In genomic region chr3:188178293-188178950, GRCh38 we compare ENCODE assay signal across 10 cellular contexts. TPM values are rescaled to one million over a fixed set of nuclear protein-coding genes. Genes with fewer than 3 reads are reported as not detected.
A peak's percentile ranks its signal among the peaks of the same experiment; 100 is the strongest.
DNase-seq lines count a peak whose midpoint lies in the region; ATAC-seq and TF ChIP-seq lines count a peak whose summit lies in the region.
"Had no signal": no experiment of that assay in that cellular context is flagged by ENCODE, and none has a peak within 500 bp of the region (broad histone marks: within the 10 kb centered on the region; RNA-seq: fewer than 3 reads in every experiment).

No MANE protein-coding gene starts in this region.

- ATAC-seq in heart left ventricle (no peak), Right ventricle myocardium superior (ENCODE audit: poor library complexity) (no peak), GM21529 (IDR thresholded peaks at IDR 0.05; ENCODE audit: unreplicated experiment) (no peak)

- peaks cover 18% of the 10 kb centered on the region for H3K36me3 Mint-ChIP-seq in nephron (ENCODE audit: low read depth)

- no peak overlapping the region for H3K4me3 Mint-ChIP-seq in nephron

- no peaks in the 10 kb centered on the region for H3K27me3 ChIP-seq in heart left ventricle
- H3K27me3 ChIP-seq in breast epithelium: no peaks in the 10 kb centered on the region
- H3K27me3 ChIP-seq: spleen had no signal

- no peaks in the 10 kb centered on the region for H3K27me3 Mint-ChIP-seq in nephron (ENCODE audit: low read depth)

- peaks cover 0 to 27% (median 8%) of the 10 kb centered on the region in 9 donors for H3K36me3 ChIP-seq in heart left ventricle
- no peaks in the 10 kb centered on the region for H3K36me3 ChIP-seq in breast epithelium
- no peaks in the 10 kb centered on the region for H3K36me3 ChIP-seq in urinary bladder (ENCODE audit: insufficient read depth)

- TF ChIP-seq CTCF in heart left ventricle (IDR thresholded peaks at IDR 0.05) (no peak), breast epithelium (IDR thresholded peaks at IDR 0.05) (no peak), nephron (IDR thresholded peaks at IDR 0.05; ENCODE audit: unreplicated experiment in 3 of 3) (no peak)

- H3K9me3 Mint-ChIP-seq in nephron: no peaks in the 10 kb centered on the region

- no peak overlapping the region for H3K4me3 ChIP-seq in heart left ventricle
- H3K4me3 ChIP-seq in breast epithelium: no peak overlapping the region
- H3K4me3 ChIP-seq in urinary bladder (ENCODE audit: low read depth, low read length): no peak overlapping the region
- H3K4me3 ChIP-seq: spleen had no signal

- peaks cover 51% of the 10 kb centered on the region for H3K4me1 Mint-ChIP-seq in nephron

- DNase-seq in heart left ventricle (no peak), Right ventricle myocardium superior (no peak), breast epithelium (ENCODE audit: low spot score in 2 of 2) (peak in 1 of 2 donors; percentile 12), DMS153 (lab: John Stamatoyannopoulos, UW) (no peak), mucosa of gallbladder (ENCODE audit: low spot score) (no peak)
- DNase-seq: foreskin melanocyte, spleen had no signal

- peak overlapping the region; percentile 46 to 79 (median 66) for H3K27ac Mint-ChIP-seq in nephron

- TF ChIP-seq POLR2A in heart left ventricle (IDR thresholded peaks at IDR 0.05) (no peak), breast epithelium (IDR thresholded peaks at IDR 0.05) (no peak)

- peak overlapping the region in 11 of 12 donors; percentile 61 to 93 (median 79) for H3K27ac ChIP-seq in heart left ventricle
- peak overlapping the region; percentile 65 to 83 for H3K27ac ChIP-seq in breast epithelium
- peak overlapping the region; percentile 28 for H3K27ac ChIP-seq in urinary bladder (ENCODE audit: low read depth)

- H3K4me1 ChIP-seq in heart left ventricle: peaks cover 0 to 78% (median 37%) of the 10 kb centered on the region in 12 donors
- peaks cover 0 to 26% of the 10 kb centered on the region in 2 donors for H3K4me1 ChIP-seq in breast epithelium
- H3K4me1 ChIP-seq in urinary bladder (ENCODE audit: insufficient read depth): no peaks in the 10 kb centered on the region

- 79 to 90% (median 88%) methylated on average over 7 of the region's 7 CpGs for WGBS in heart left ventricle, 4 donors
- 67% methylated on average over 7 of the region's 7 CpGs for WGBS in urinary bladder

- no peaks in the 10 kb centered on the region for H3K9me3 ChIP-seq in heart left ventricle
- no peaks in the 10 kb centered on the region for H3K9me3 ChIP-seq in breast epithelium
- H3K9me3 ChIP-seq: spleen had no signal

- intact Hi-C loops in heart left ventricle (cut with DNase I) (no loop called here), Right ventricle myocardium superior (cut with DNase I) (no loop called here), breast epithelium (cut with DNase I; ENCODE audit: low total_unique reads) (no loop called here)

RNA-seq across cellular contexts. Expression of gene LPP, which starts 24.5 kb away (rescaled TPM):
- total RNA-seq in heart left ventricle (100 to 1,000 TPM in 6 of 9 donors, 10 to 100 TPM in 3; 76.6 to 178 (median 111) TPM), Right ventricle myocardium superior (92.9 TPM), breast epithelium (100 to 1,000 TPM; 135 to 183 (median 147) TPM), urinary bladder (705 TPM), mucosa of gallbladder (478 TPM)
- polyA plus RNA-seq in heart left ventricle (10 to 100 TPM in 1 of 2 donors, 1 to 10 TPM in 1; 9.2 to 20.5 TPM), urinary bladder (133 TPM)

Comparison
In these comparisons a context has a peak if more than half of its experiments do, and no peak if none do; other contexts are left out.
1. H3K27ac ChIP-seq: peak in every context shown above with its lines; median percentile 79 in heart left ventricle; 74 in breast epithelium; 28 in urinary bladder.